In genomic region chr11:106101370-106101769, GRCh38 we compare ENCODE assay signal across 24 cellular contexts. TPM values are rescaled to one million over a fixed set of nuclear protein-coding genes. Genes with fewer than 3 reads are reported as not detected.
DNase-seq lines count a peak whose midpoint lies in the region; ATAC-seq and TF ChIP-seq lines count a peak whose summit lies in the region.
"Had no signal": no experiment of that assay in that cellular context is flagged by ENCODE, and none has a peak within 500 bp of the region (broad histone marks: within the 10 kb centered on the region; RNA-seq: fewer than 3 reads in every experiment).

No MANE protein-coding gene starts in this region.

- no peak overlapping the region for H3K27ac ChIP-seq in endodermal cell (ENCODE audit: low read depth, low read length)
- no peak overlapping the region for H3K27ac ChIP-seq in neuronal stem cell (replicated peaks; ENCODE audit: low read length)
- H3K27ac ChIP-seq in heart left ventricle, result no peak overlapping the region
- H3K27ac ChIP-seq: BLaER1 had no signal

- H2AK5ac ChIP-seq in neuronal stem cell (ENCODE audit: low read depth, low read length), result no peak overlapping the region

- H3K9ac ChIP-seq in endodermal cell (ENCODE audit: extremely low read depth, low read length, poor library complexity, severe bottlenecking) (no peak overlapping the region), neuronal stem cell (ENCODE audit: low read depth, low read length, poor library complexity) (peak overlapping the region; percentile 32)
- H3K9ac ChIP-seq: BLaER1 had no signal

- no peak overlapping the region for H2BK15ac ChIP-seq in neuronal stem cell (ENCODE audit: low read length)

- TF ChIP-seq POLR2A in heart left ventricle (IDR thresholded peaks at IDR 0.05), result no peak

- H3K9me3 ChIP-seq in endodermal cell (ENCODE audit: control insufficient read depth, low read length) (peaks cover 3% of the 10 kb centered on the region), neuronal stem cell (replicated peaks in 1 of 2; ENCODE audit: control insufficient read depth in 2 of 2, insufficient read depth in 1 of 2, low read depth in 1 of 2, low read length in 2 of 2) (no peaks in the 10 kb centered on the region), heart left ventricle (no peaks in the 10 kb centered on the region)
- H3K9me3 ChIP-seq: BE2C, BLaER1 had no signal

- TF ChIP-seq CTCF in WTC11 (IDR thresholded peaks at IDR 0.05) (no peak), endodermal cell (conservative IDR thresholded peaks at IDR 0.05) (no peak), nephron progenitor cell (IDR thresholded peaks at IDR 0.05) (no peak), heart left ventricle (IDR thresholded peaks at IDR 0.05) (no peak)

- H3K4me1 Mint-ChIP-seq in WTC11 (peaks cover 15% of the 10 kb centered on the region), endodermal cell (peaks cover 19% of the 10 kb centered on the region), nephron progenitor cell (no peaks in the 10 kb centered on the region)
- no peaks in the 10 kb centered on the region for H3K4me1 Mint-ChIP-seq in stimulated activated effector memory CD8-positive, alpha-beta T cell treated with anti-CD3 and anti-CD28 coated beads, Interleukin-12 subunit alpha, Interleukin-12 subunit beta, amount 100 ng/mL, for 72 hours
- no peaks in the 10 kb centered on the region for H3K4me1 Mint-ChIP-seq in activated CD4-positive, alpha-beta T cell treated with anti-CD3 and anti-CD28 coated beads, Interleukin-2, amount 10 ng/mL, durations not matched to agents 24 days and 14 days
- H3K4me1 Mint-ChIP-seq: CD14-positive monocyte; CD4-positive, alpha-beta memory T cell; CD8-positive, alpha-beta memory T cell had no signal

- POLR2A ChIA-PET in WTC11 (lab: Charles Lee), result no interaction called here

- DNase-seq in WTC11 (ENCODE audit: low spot score), result no peak
- DNase-seq in endodermal cell, result no peak
- no peak for DNase-seq in nephron progenitor cell
- DNase-seq in neuronal stem cell (ENCODE audit: low spot score), result no peak
- DNase-seq in pons (ENCODE audit: low spot score), result no peak
- DNase-seq in stimulated activated effector memory CD8-positive, alpha-beta T cell treated with anti-CD3 and anti-CD28 coated beads, Interleukin-12 subunit alpha, Interleukin-12 subunit beta, amount 100 ng/mL, for 72 hours (ENCODE audit: low spot score in 2 of 2), result no peak
- DNase-seq in activated CD4-positive, alpha-beta T cell treated with anti-CD3 and anti-CD28 coated beads, Interleukin-2, amount 10 ng/mL, durations not matched to agents 24 days and 14 days, result no peak
- no peak for DNase-seq in heart left ventricle
- DNase-seq: 8988T; ACHN; BE2C; C1 segment of cervical spinal cord; CD4-positive, alpha-beta memory T cell; CD4-positive, CD25-positive, alpha-beta regulatory T cell; CD8-positive, alpha-beta memory T cell; COR-L47; DMS 273 treated with DMSO at 0.1 percent for 48 hours; DMS153; DMS79; DND-41; GDM1 had no signal

- H3K27me3 Mint-ChIP-seq in WTC11 (ENCODE audit: low read depth) (no peaks in the 10 kb centered on the region), endodermal cell (ENCODE audit: insufficient read depth) (no peaks in the 10 kb centered on the region), nephron progenitor cell (ENCODE audit: low read depth, poor library complexity) (peaks cover 3% of the 10 kb centered on the region)
- no peaks in the 10 kb centered on the region for H3K27me3 Mint-ChIP-seq in activated CD4-positive, alpha-beta T cell treated with anti-CD3 and anti-CD28 coated beads, Interleukin-2, amount 10 ng/mL, durations not matched to agents 24 days and 14 days
- H3K27me3 Mint-ChIP-seq: CD4-positive, alpha-beta memory T cell; CD4-positive, CD25-positive, alpha-beta regulatory T cell; CD8-positive, alpha-beta memory T cell had no signal

- H3K4me1 ChIP-seq in endodermal cell (ENCODE audit: control insufficient read depth, insufficient read depth, low read length) (no peaks in the 10 kb centered on the region), neuronal stem cell (ENCODE audit: control insufficient read depth in 2 of 2, insufficient read depth in 1 of 2, low read depth in 1 of 2, low read length in 2 of 2) (no peaks in the 10 kb centered on the region), heart left ventricle (no peaks in the 10 kb centered on the region)
- H3K4me1 ChIP-seq: BE2C, BLaER1 had no signal

- H4K91ac ChIP-seq in neuronal stem cell (ENCODE audit: low read depth, low read length, poor library complexity), result no peak overlapping the region

- H2BK5ac ChIP-seq in neuronal stem cell (ENCODE audit: low read length), result no peak overlapping the region

- H3K4me3 ChIP-seq in endodermal cell (ENCODE audit: low read length) (no peak overlapping the region), neuronal stem cell (ENCODE audit: low read length in 2 of 2) (no peak overlapping the region), heart left ventricle (no peak overlapping the region)
- H3K4me3 ChIP-seq: BLaER1, GM12878 had no signal

- H4K8ac ChIP-seq in neuronal stem cell (ENCODE audit: low read depth, low read length), result no peak overlapping the region

- no peak overlapping the region for H3K4me3 Mint-ChIP-seq in WTC11
- H3K4me3 Mint-ChIP-seq in endodermal cell, result no peak overlapping the region
- no peak overlapping the region for H3K4me3 Mint-ChIP-seq in nephron progenitor cell
- no peak overlapping the region for H3K4me3 Mint-ChIP-seq in stimulated activated effector memory CD8-positive, alpha-beta T cell treated with anti-CD3 and anti-CD28 coated beads, Interleukin-12 subunit alpha, Interleukin-12 subunit beta, amount 100 ng/mL, for 72 hours
- H3K4me3 Mint-ChIP-seq in activated CD4-positive, alpha-beta T cell treated with anti-CD3 and anti-CD28 coated beads, Interleukin-2, amount 10 ng/mL, durations not matched to agents 24 days and 14 days, result no peak overlapping the region
- H3K4me3 Mint-ChIP-seq: CD14-positive monocyte; CD4-positive, alpha-beta memory T cell; CD4-positive, CD25-positive, alpha-beta regulatory T cell; CD8-positive, alpha-beta memory T cell had no signal

- H3K18ac ChIP-seq in neuronal stem cell (ENCODE audit: low read length), result no peak overlapping the region

- H3K36me3 Mint-ChIP-seq in WTC11, result peaks cover 25% of the 10 kb centered on the region
- peaks cover 23% of the 10 kb centered on the region for H3K36me3 Mint-ChIP-seq in endodermal cell (ENCODE audit: low read depth)
- peaks cover 30% of the 10 kb centered on the region for H3K36me3 Mint-ChIP-seq in nephron progenitor cell (ENCODE audit: low read depth)
- H3K36me3 Mint-ChIP-seq in stimulated activated effector memory CD8-positive, alpha-beta T cell treated with anti-CD3 and anti-CD28 coated beads, Interleukin-12 subunit alpha, Interleukin-12 subunit beta, amount 100 ng/mL, for 72 hours, result peaks cover 31% of the 10 kb centered on the region
- peaks cover 20% of the 10 kb centered on the region for H3K36me3 Mint-ChIP-seq in activated CD4-positive, alpha-beta T cell treated with anti-CD3 and anti-CD28 coated beads, Interleukin-2, amount 10 ng/mL, durations not matched to agents 24 days and 14 days (ENCODE audit: low read depth)

- H3K27me3 ChIP-seq in endodermal cell (ENCODE audit: control insufficient read depth, insufficient read depth, low read length, poor library complexity, severe bottlenecking), result no peaks in the 10 kb centered on the region
- H3K27me3 ChIP-seq in neuronal stem cell (ENCODE audit: control insufficient read depth in 3 of 3, insufficient read depth in 3 of 3, low read depth in 1 of 3, low read length in 3 of 3), result no peaks in the 10 kb centered on the region
- H3K27me3 ChIP-seq in heart left ventricle, result no peaks in the 10 kb centered on the region
- H3K27me3 ChIP-seq: BE2C, BLaER1 had no signal

- H3K9me3 Mint-ChIP-seq in WTC11 (peaks cover 12% of the 10 kb centered on the region), endodermal cell (no peaks in the 10 kb centered on the region), nephron progenitor cell (no peaks in the 10 kb centered on the region)
- no peaks in the 10 kb centered on the region for H3K9me3 Mint-ChIP-seq in stimulated activated effector memory CD8-positive, alpha-beta T cell treated with anti-CD3 and anti-CD28 coated beads, Interleukin-12 subunit alpha, Interleukin-12 subunit beta, amount 100 ng/mL, for 72 hours
- H3K9me3 Mint-ChIP-seq in activated CD4-positive, alpha-beta T cell treated with anti-CD3 and anti-CD28 coated beads, Interleukin-2, amount 10 ng/mL, durations not matched to agents 24 days and 14 days, result no peaks in the 10 kb centered on the region
- H3K9me3 Mint-ChIP-seq: CD4-positive, alpha-beta memory T cell; CD4-positive, CD25-positive, alpha-beta regulatory T cell; CD8-positive, alpha-beta memory T cell had no signal

- no peak overlapping the region for H3K23ac ChIP-seq in neuronal stem cell (ENCODE audit: low read depth, low read length, poor library complexity)

- H3K14ac ChIP-seq in neuronal stem cell (ENCODE audit: low read length), result no peak overlapping the region

- no peak overlapping the region for H3K4me2 ChIP-seq in neuronal stem cell (ENCODE audit: insufficient read depth, low read length, poor library complexity, severe bottlenecking)
- H3K4me2 ChIP-seq: BLaER1 had no signal

- no peak overlapping the region for H3K4ac ChIP-seq in neuronal stem cell (ENCODE audit: low read length)

- intact Hi-C loops in activated CD4-positive, alpha-beta T cell treated with anti-CD3 and anti-CD28 coated beads, Interleukin-2, amount 10 ng/mL, durations not matched to agents 24 days and 14 days (cut with micrococcal nuclease), result no loop called here
- intact Hi-C loops in heart left ventricle (cut with DNase I), result no loop called here

- CTCF ChIA-PET in WTC11 (lab: Charles Lee), result interaction anchor here (1.1 to 1.3 kb wide), 2 partner anchors 14 to 16 kb away, joined by 3 to 4 read pairs; no protein-coding TSS in a partner anchor

- no peaks in the 10 kb centered on the region for H3K79me1 ChIP-seq in neuronal stem cell (ENCODE audit: low read depth, low read length)

- WGBS in endodermal cell (ENCODE audit: insufficient coverage in 1 of 2, insufficient read length in 1 of 2), 2 experiments, result 94 to 100% methylated on average over 1 to 3 of the region's 3 CpGs
- WGBS in neuronal stem cell (ENCODE audit: extremely low coverage in 2 of 2, insufficient read length in 2 of 2, insufficient replicate concordance in 1 of 2), 2 donors, result no CpG with 5 or more reads among the region's 3 CpGs
- whole genome bisulfite sequencing in heart left ventricle, 4 donors, result 69 to 88% (median 80%) methylated on average over 3 of the region's 3 CpGs

- peaks cover 19% of the 10 kb centered on the region for H3K36me3 ChIP-seq in endodermal cell (ENCODE audit: control insufficient read depth, insufficient read depth, low read length)
- peaks cover 2 to 37% of the 10 kb centered on the region in 2 donors for H3K36me3 ChIP-seq in neuronal stem cell (replicated peaks in 1 of 2; ENCODE audit: control insufficient read depth in 2 of 2, insufficient read depth in 2 of 2, low read length in 2 of 2)
- peaks cover 0 to 35% (median 20%) of the 10 kb centered on the region in 9 donors for H3K36me3 ChIP-seq in heart left ventricle

- H3K27ac Mint-ChIP-seq in WTC11, result no peak overlapping the region
- H3K27ac Mint-ChIP-seq in endodermal cell, result peak overlapping the region; percentile 27
- H3K27ac Mint-ChIP-seq in nephron progenitor cell, result peak overlapping the region; percentile 29
- no peak overlapping the region for H3K27ac Mint-ChIP-seq in stimulated activated effector memory CD8-positive, alpha-beta T cell treated with anti-CD3 and anti-CD28 coated beads, Interleukin-12 subunit alpha, Interleukin-12 subunit beta, amount 100 ng/mL, for 72 hours
- H3K27ac Mint-ChIP-seq in activated CD4-positive, alpha-beta T cell treated with anti-CD3 and anti-CD28 coated beads, Interleukin-2, amount 10 ng/mL, durations not matched to agents 24 days and 14 days, result no peak overlapping the region
- H3K27ac Mint-ChIP-seq: CD14-positive monocyte; CD4-positive, alpha-beta memory T cell; CD4-positive, CD25-positive, alpha-beta regulatory T cell; CD8-positive, alpha-beta memory T cell had no signal

- ATAC-seq in WTC11, result peak; percentile 67
- ATAC-seq in stimulated activated effector memory CD8-positive, alpha-beta T cell treated with anti-CD3 and anti-CD28 coated beads, Interleukin-12 subunit alpha, Interleukin-12 subunit beta, amount 100 ng/mL, for 72 hours, result no peak
- no peak for ATAC-seq in heart left ventricle
- ATAC-seq: GM12878 had no signal

- H2AFZ ChIP-seq in neuronal stem cell (ENCODE audit: low read length), result no peak overlapping the region

- H2BK120ac ChIP-seq in neuronal stem cell (ENCODE audit: low read depth, low read length), result no peak overlapping the region

- H2BK12ac ChIP-seq in neuronal stem cell (ENCODE audit: low read length), result no peak overlapping the region

RNA-seq across cellular contexts. Expression of gene AASDHPPT, which starts 23.9 kb away (rescaled TPM):
- total RNA-seq in WTC11 (2021), result 37.0 to 39.9 TPM (median 38.7 TPM) in 3 replicates
- 10 to 100 TPM; 44.8 to 52.3 TPM for total RNA-seq in endodermal cell
- 77.5 TPM for polyA plus RNA-seq in endodermal cell (2013, experiment 1 of 2)
- 68.8 TPM for polyA plus RNA-seq in endodermal cell (2013, experiment 2 of 2)
- polyA plus RNA-seq in neuronal stem cell (2013, experiment 1 of 2), result 58.0 TPM
- 60.9 TPM for polyA plus RNA-seq in neuronal stem cell (2013, experiment 2 of 2)
- total RNA-seq in activated CD4-positive, alpha-beta T cell treated with anti-CD3 and anti-CD28 coated beads, Interleukin-2, amount 10 ng/mL, durations not matched to agents 24 days and 14 days, result 43.8 and 45.7 TPM in 2 replicates
- 10 to 100 TPM; 30.0 to 42.8 (median 38.4) TPM for total RNA-seq in heart left ventricle
- 10 to 100 TPM; 14.6 to 21.8 TPM for polyA plus RNA-seq in heart left ventricle

RNA-seq across cellular contexts. Expression of gene KBTBD3, which starts 24.2 kb away (rescaled TPM):
- total RNA-seq in WTC11 (2021) (3.8 to 4.9 TPM (median 4.1 TPM) in 3 replicates), endodermal cell (10 to 100 TPM in 1 of 2 donors, 1 to 10 TPM in 1; 4.5 to 12.4 TPM), heart left ventricle (10 to 100 TPM in 4 of 9 donors, 1 to 10 TPM in 5; 2.8 to 17.3 (median 9.4) TPM)
- 7.2 TPM for polyA plus RNA-seq in endodermal cell (2013, experiment 1 of 2)
- polyA plus RNA-seq in endodermal cell (2013, experiment 2 of 2), result 9.9 TPM
- polyA plus RNA-seq in neuronal stem cell (2013, experiment 1 of 2), result 3.9 TPM
- 4.0 TPM for polyA plus RNA-seq in neuronal stem cell (2013, experiment 2 of 2)
- total RNA-seq in activated CD4-positive, alpha-beta T cell treated with anti-CD3 and anti-CD28 coated beads, Interleukin-2, amount 10 ng/mL, durations not matched to agents 24 days and 14 days, result 3.8 and 4.0 TPM in 2 replicates
- 1 to 10 TPM; 3.2 to 4.9 TPM for polyA plus RNA-seq in heart left ventricle

Comparison
In these comparisons a context has a peak if more than half of its experiments do, and no peak if none do; other contexts are left out.
1. H3K27ac Mint-ChIP-seq: peak in endodermal cell (single experiment) and nephron progenitor cell (single experiment); none in WTC11 (single experiment), stimulated activated effector memory CD8-positive, alpha-beta T cell treated with anti-CD3 and anti-CD28 coated beads, Interleukin-12 subunit alpha, Interleukin-12 subunit beta, amount 100 ng/mL, for 72 hours (single experiment) and activated CD4-positive, alpha-beta T cell treated with anti-CD3 and anti-CD28 coated beads, Interleukin-2, amount 10 ng/mL, durations not matched to agents 24 days and 14 days (single experiment).